8 cellular contexts compared by ENCODE assay signal in genomic region chr1:32650752-32651460, GRCh38. TPM values are rescaled to one million over a fixed set of nuclear protein-coding genes. Genes with fewer than 3 reads are reported as not detected.
DNase-seq lines count a peak whose midpoint lies in the region; ATAC-seq and TF ChIP-seq lines count a peak whose summit lies in the region.

TSS of gene RBBP4 (plus strand) at chr1:32651208. CDS start at chr1:32651307, 99 bp downstream.

- no peaks in the 10 kb centered on the region for H3K27me3 Mint-ChIP-seq in activated CD4-positive, alpha-beta T cell treated with anti-CD3 and anti-CD28 coated beads, Interleukin-2, amount 10 ng/mL, durations not matched to agents 24 days and 14 days

- CTCF ChIA-PET in BJ (lab: Yijun Ruan, JAX): interaction anchor here (0.9 kb wide), 1 partner anchor 121 kb away, joined by 3 read pairs; no protein-coding TSS in a partner anchor

- peaks cover 37% of the 10 kb centered on the region for H3K4me1 Mint-ChIP-seq in activated CD4-positive, alpha-beta T cell treated with anti-CD3 and anti-CD28 coated beads, Interleukin-2, amount 10 ng/mL, durations not matched to agents 24 days and 14 days

- peaks cover 44% of the 10 kb centered on the region for H3K36me3 Mint-ChIP-seq in activated CD4-positive, alpha-beta T cell treated with anti-CD3 and anti-CD28 coated beads, Interleukin-2, amount 10 ng/mL, durations not matched to agents 24 days and 14 days (ENCODE audit: low read depth)

- POLR2A ChIA-PET in BJ (lab: Charles Lee): interaction anchor here (0.5 to 1.0 kb wide), 5 partner anchors 11 to 103 kb away, joined by 4 to 14 read pairs (median 4); no protein-coding TSS in a partner anchor

- H3K27me3 ChIP-seq in BJ (ENCODE audit: control insufficient read depth, insufficient read depth, low read length): no peaks in the 10 kb centered on the region

- H3K4me3 Mint-ChIP-seq in activated CD4-positive, alpha-beta T cell treated with anti-CD3 and anti-CD28 coated beads, Interleukin-2, amount 10 ng/mL, durations not matched to agents 24 days and 14 days: peak within 1 kb of the TSS; percentile 99

- intact Hi-C loops in activated CD4-positive, alpha-beta T cell treated with anti-CD3 and anti-CD28 coated beads, Interleukin-2, amount 10 ng/mL, durations not matched to agents 24 days and 14 days (cut with micrococcal nuclease): loop anchor here (1.0 to 10.0 kb wide), 6 partner anchors 28 to 1586 kb away; partner anchors contain the start of genes PUM1, S100PBP and YARS1

- DNase-seq in BJ (ENCODE audit: low read depth): peak; percentile 75
- peak; percentile 96 for DNase-seq in NCI-H526 treated with DMSO at 0.1 percent for 48 hours (lab: John Stamatoyannopoulos, UW)
- peak; percentile 100 for DNase-seq in activated CD4-positive, alpha-beta T cell treated with anti-CD3 and anti-CD28 coated beads, Interleukin-2, amount 10 ng/mL, durations not matched to agents 24 days and 14 days
- DNase-seq in coronary artery (ENCODE audit: low spot score): peak; percentile 98
- peak; percentile 99 for DNase-seq in left kidney (ENCODE audit: low read depth, low spot score)
- DNase-seq in stimulated activated CD4-positive, alpha-beta T cell treated with anti-CD3 and anti-CD28 coated beads, Interleukin-2, amount 100 ng/mL, for 24 hours: peak; percentile 99

- H3K4me3 ChIP-seq in BJ (ENCODE audit: low read depth, low read length) (peak within 1 kb of the TSS; percentile 87), coronary artery (peak within 1 kb of the TSS; percentile 97)

- peak within 1 kb of the TSS; percentile 91 to 99 for H3K27ac ChIP-seq in coronary artery

- peak within 1 kb of the TSS; percentile 100 for H3K27ac Mint-ChIP-seq in activated CD4-positive, alpha-beta T cell treated with anti-CD3 and anti-CD28 coated beads, Interleukin-2, amount 10 ng/mL, durations not matched to agents 24 days and 14 days

- no peaks in the 10 kb centered on the region for H3K9me3 Mint-ChIP-seq in activated CD4-positive, alpha-beta T cell treated with anti-CD3 and anti-CD28 coated beads, Interleukin-2, amount 10 ng/mL, durations not matched to agents 24 days and 14 days

- TF ChIP-seq CTCF in BJ (IDR thresholded peaks at IDR 0.05; ENCODE audit: insufficient read depth, low read depth, low read length): no peak
- no peak for TF ChIP-seq CTCF in coronary artery (IDR thresholded peaks at IDR 0.05)

- H3K36me3 ChIP-seq in BJ (ENCODE audit: control insufficient read depth, insufficient read depth, low read length): peaks cover 7% of the 10 kb centered on the region

- ATAC-seq in GM19324 (IDR thresholded peaks at IDR 0.05; ENCODE audit: low FRiP score, unreplicated experiment) (peak; percentile 90), HG03469 (IDR thresholded peaks at IDR 0.05; ENCODE audit: unreplicated experiment) (peak; percentile 66)

RNA-seq across cellular contexts. Expression of gene RBBP4, which starts in this region (rescaled TPM):
- polyA plus RNA-seq in BJ (2011; rRNA removed): 67.0 and 102 TPM in 2 replicates
- polyA minus RNA-seq in BJ (2011; rRNA and poly(A)+ RNA removed): 64.0 and 72.0 TPM in 2 replicates
- total RNA-seq in activated CD4-positive, alpha-beta T cell treated with anti-CD3 and anti-CD28 coated beads, Interleukin-2, amount 10 ng/mL, durations not matched to agents 24 days and 14 days: 329 and 331 TPM in 2 replicates

Comparison
In these comparisons a context has a peak if more than half of its experiments do, and no peak if none do; other contexts are left out.
1. Peak in every context shown above with its lines: DNase-seq, ATAC-seq, H3K4me3 ChIP-seq and H3K27ac ChIP-seq.